In the genomic region with DNA sequence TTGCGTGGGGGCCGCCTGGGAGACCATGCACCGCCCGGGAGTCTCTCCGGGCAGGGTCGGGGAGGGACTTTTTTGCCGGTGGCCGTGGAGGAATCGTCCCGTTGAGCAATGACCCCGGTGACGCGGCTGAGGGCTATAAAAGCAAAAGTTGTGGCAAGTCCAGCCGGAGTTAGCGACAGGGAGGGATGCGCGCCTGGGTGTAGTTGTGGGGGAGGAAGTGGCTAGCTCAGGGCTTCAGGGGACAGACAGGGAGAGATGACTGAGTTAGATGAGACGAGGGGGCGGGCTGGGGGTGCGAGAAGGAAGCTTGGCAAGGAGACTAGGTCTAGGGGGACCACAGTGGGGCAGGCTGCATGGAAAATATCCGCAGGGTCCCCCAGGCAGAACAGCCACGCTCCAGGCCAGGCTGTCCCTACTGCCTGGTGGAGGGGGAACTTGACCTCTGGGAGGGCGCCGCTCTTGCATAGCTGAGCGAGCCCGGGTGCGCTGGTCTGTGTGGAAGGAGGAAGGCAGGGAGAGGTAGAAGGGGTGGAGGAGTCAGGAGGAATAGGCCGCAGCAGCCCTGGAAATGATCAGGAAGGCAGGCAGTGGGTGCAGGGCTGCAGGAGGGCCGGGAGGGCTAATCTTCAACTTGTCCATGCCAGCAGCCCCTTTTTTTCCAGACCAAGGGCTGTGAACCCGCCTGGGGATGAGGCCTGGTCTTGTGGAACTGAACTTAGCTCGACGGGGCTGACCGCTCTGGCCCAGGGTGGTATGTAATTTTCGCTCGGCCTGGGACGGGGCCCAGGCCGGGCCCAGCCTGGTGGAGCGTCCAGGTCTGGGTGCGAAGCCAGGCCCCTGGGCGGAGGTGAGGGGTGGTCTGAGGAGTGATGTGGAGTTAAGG, we compare ENCODE assay signal across 1 cellular context.
TF ChIP-seq lines count a peak whose summit lies in the region.

Gene NEAT1, plus strand, starts transcription at position 166 of the 883 bp plus-strand sequence.

TF ChIP-seq in K562, 482 proteins besides CTCF, POLR2A, EP300 and RAD21 (continued from another document):
- TF ChIP-seq ZBTB49 (CRISPR knock-in tag; IDR thresholded peaks at IDR 0.05; ENCODE audit: borderline replicate concordance): peak; percentile 71; the same call in 1 of the 2 replicates
- peak; percentile 61 for TF ChIP-seq ATF1 (CRISPR knock-in tag; IDR thresholded peaks at IDR 0.05)
- TF ChIP-seq ATF1 (tag; IDR thresholded peaks at IDR 0.05): 0 out of 2 replicates have a peak, but pooled peaks have one; percentile 87
- TF ChIP-seq E2F4 (CRISPR knock-in tag; IDR thresholded peaks at IDR 0.05; ENCODE audit: low read depth): peak; percentile 67; the same call in 1 of the 2 replicates
- peak; percentile 17; the same call in 1 of the 2 replicates for TF ChIP-seq MIER1 (IDR thresholded peaks at IDR 0.05; ENCODE audit: low read depth)
- TF ChIP-seq, protein P1, sequence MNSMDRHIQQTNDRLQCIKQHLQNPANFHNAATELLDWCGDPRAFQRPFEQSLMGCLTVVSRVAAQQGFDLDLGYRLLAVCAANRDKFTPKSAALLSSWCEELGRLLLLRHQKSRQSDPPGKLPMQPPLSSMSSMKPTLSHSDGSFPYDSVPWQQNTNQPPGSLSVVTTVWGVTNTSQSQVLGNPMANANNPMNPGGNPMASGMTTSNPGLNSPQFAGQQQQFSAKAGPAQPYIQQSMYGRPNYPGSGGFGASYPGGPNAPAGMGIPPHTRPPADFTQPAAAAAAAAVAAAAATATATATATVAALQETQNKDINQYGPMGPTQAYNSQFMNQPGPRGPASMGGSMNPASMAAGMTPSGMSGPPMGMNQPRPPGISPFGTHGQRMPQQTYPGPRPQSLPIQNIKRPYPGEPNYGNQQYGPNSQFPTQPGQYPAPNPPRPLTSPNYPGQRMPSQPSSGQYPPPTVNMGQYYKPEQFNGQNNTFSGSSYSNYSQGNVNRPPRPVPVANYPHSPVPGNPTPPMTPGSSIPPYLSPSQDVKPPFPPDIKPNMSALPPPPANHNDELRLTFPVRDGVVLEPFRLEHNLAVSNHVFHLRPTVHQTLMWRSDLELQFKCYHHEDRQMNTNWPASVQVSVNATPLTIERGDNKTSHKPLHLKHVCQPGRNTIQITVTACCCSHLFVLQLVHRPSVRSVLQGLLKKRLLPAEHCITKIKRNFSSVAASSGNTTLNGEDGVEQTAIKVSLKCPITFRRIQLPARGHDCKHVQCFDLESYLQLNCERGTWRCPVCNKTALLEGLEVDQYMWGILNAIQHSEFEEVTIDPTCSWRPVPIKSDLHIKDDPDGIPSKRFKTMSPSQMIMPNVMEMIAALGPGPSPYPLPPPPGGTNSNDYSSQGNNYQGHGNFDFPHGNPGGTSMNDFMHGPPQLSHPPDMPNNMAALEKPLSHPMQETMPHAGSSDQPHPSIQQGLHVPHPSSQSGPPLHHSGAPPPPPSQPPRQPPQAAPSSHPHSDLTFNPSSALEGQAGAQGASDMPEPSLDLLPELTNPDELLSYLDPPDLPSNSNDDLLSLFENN (IDR thresholded peaks at IDR 0.05; ENCODE audit: low read depth in 2 of 2, low read length in 2 of 2): peak; percentile 27 to 97; a peak in 3 of 4 replicates
- TF ChIP-seq HMG20B (CRISPR knock-in tag; IDR thresholded peaks at IDR 0.05): peak; percentile 100
- 0 out of 2 replicates have a peak, but pooled peaks have one; percentile 58 for TF ChIP-seq PHF21A (IDR thresholded peaks at IDR 0.05; ENCODE audit: borderline replicate concordance, low read depth)
- TF ChIP-seq YY1 (IDR thresholded peaks at IDR 0.05; ENCODE audit: borderline replicate concordance in 1 of 3, control insufficient read depth in 1 of 3, extremely low read depth in 1 of 3, insufficient read depth in 3 of 3, insufficient read length in 1 of 3, insufficient replicate concordance in 2 of 3, low read depth in 1 of 3, low read length in 2 of 3): peak in 2 of 3 experiments; percentile 63 to 74
- no peak for TF ChIP-seq ATF7 (IDR thresholded peaks at IDR 0.05)
- TF ChIP-seq ZNF253 (CRISPR knock-in tag; conservative IDR thresholded peaks at IDR 0.05): peak; percentile 100
- no peak; the same call in 1 of the 2 replicates for TF ChIP-seq SMARCE1 (IDR thresholded peaks at IDR 0.05)
- TF ChIP-seq, protein P2, sequence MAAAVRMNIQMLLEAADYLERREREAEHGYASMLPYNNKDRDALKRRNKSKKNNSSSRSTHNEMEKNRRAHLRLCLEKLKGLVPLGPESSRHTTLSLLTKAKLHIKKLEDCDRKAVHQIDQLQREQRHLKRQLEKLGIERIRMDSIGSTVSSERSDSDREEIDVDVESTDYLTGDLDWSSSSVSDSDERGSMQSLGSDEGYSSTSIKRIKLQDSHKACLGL (CRISPR knock-in tag; IDR thresholded peaks at IDR 0.05; ENCODE audit: borderline replicate concordance, poor library complexity, severe bottlenecking): no peak
- TF ChIP-seq, protein P3, sequence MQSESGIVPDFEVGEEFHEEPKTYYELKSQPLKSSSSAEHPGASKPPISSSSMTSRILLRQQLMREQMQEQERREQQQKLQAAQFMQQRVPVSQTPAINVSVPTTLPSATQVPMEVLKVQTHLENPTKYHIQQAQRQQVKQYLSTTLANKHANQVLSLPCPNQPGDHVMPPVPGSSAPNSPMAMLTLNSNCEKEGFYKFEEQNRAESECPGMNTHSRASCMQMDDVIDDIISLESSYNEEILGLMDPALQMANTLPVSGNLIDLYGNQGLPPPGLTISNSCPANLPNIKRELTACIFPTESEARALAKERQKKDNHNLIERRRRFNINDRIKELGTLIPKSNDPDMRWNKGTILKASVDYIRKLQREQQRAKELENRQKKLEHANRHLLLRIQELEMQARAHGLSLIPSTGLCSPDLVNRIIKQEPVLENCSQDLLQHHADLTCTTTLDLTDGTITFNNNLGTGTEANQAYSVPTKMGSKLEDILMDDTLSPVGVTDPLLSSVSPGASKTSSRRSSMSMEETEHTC (IDR thresholded peaks at IDR 0.05): peak; percentile 93
- TF ChIP-seq NFYB (IDR thresholded peaks at IDR 0.05; ENCODE audit: extremely low read depth, insufficient read length): no peak
- TF ChIP-seq ZNF551 (CRISPR knock-in tag; IDR thresholded peaks at IDR 0.05): peak; percentile 99
TF ChIP-seq in K562: peak in this region for 308.
